Comparison of ENCODE assay signal across 17 cellular contexts in genomic region chr3:128523591-128523990, GRCh38. TPM values are rescaled to one million over a fixed set of nuclear protein-coding genes. Genes with fewer than 3 reads are reported as not detected.
DNase-seq lines count a peak whose midpoint lies in the region; ATAC-seq, FAIRE-seq and TF ChIP-seq lines count a peak whose summit lies in the region.
"Had no signal": no experiment of that assay in that cellular context is flagged by ENCODE, and none has a peak within 500 bp of the region (broad histone marks: within the 10 kb centered on the region; RNA-seq: fewer than 3 reads in every experiment).

No MANE protein-coding gene starts in this region.

- no peaks in the 10 kb centered on the region for H4K20me1 ChIP-seq in H1 (replicated peaks in 1 of 2; ENCODE audit: control insufficient read depth in 1 of 2, insufficient read depth in 2 of 2, low read length in 2 of 2)

- no peak overlapping the region for H2BK12ac ChIP-seq in H1 (ENCODE audit: low read depth, low read length)

- peak overlapping the region; percentile 83; the same call in 1 of the 2 replicates for H4K8ac ChIP-seq in H1 (ENCODE audit: extremely low read depth, insufficient read depth, low read length)

- WGBS in H1 (ENCODE audit: extremely low coverage in 1 of 2, insufficient coverage in 1 of 2, insufficient read length in 1 of 2, insufficient replicate concordance in 2 of 2, low coverage in 1 of 2, low lambda C conversion rate in 2 of 2, missing lambda C conversion rate in 1 of 2), 2 experiments: 89% methylated on average over 16 of the region's 16 CpGs; no CpG with 5 or more reads in 1 of the 2 experiments
- 81% methylated on average over 13 of the region's 16 CpGs; no CpG with 5 or more reads in 1 of the 2 donors for WGBS in upper lobe of left lung, 2 donors

- H3K9me3 ChIP-seq in H1 (ENCODE audit: insufficient read depth in 2 of 2, low read depth in 1 of 2, low read length in 1 of 2) (no peaks in the 10 kb centered on the region), upper lobe of left lung (no peaks in the 10 kb centered on the region)
- H3K9me3 ChIP-seq: BE2C had no signal

- ATAC-seq in upper lobe of left lung (ENCODE audit: low FRiP score in 2 of 2) (peak; percentile 33 to 37), HG03108 (IDR thresholded peaks at IDR 0.05; ENCODE audit: unreplicated experiment) (no peak)
- ATAC-seq: HCT116, PC-3 had no signal

- no peak overlapping the region for H2BK120ac ChIP-seq in H1 (replicated peaks; ENCODE audit: low read depth, low read length)

- no peak for TF ChIP-seq RAD21 in H1 (IDR thresholded peaks at IDR 0.05 in 1 of 2, conservative IDR thresholded peaks at IDR 0.05 in 1 of 2; ENCODE audit: low read depth in 2 of 2, low read length in 2 of 2)

- no peak overlapping the region for H2AFZ ChIP-seq in H1 (ENCODE audit: low read length)

- H3K27ac ChIP-seq in H1 (ENCODE audit: low read depth, low read length) (no peak overlapping the region), upper lobe of left lung (peak overlapping the region; percentile 67 to 84 (median 78))

- H2BK15ac ChIP-seq in H1 (ENCODE audit: low read length): no peak overlapping the region

- H3K4me1 ChIP-seq in H1 (replicated peaks in 1 of 4; ENCODE audit: control insufficient read depth in 3 of 4, insufficient read depth in 4 of 4, low read length in 3 of 4): no peaks in the 10 kb centered on the region; a peak in 1 of 7 replicates
- H3K4me1 ChIP-seq in upper lobe of left lung: peaks cover 10 to 24% (median 18%) of the 10 kb centered on the region in 4 donors

- no peak overlapping the region for H4K5ac ChIP-seq in H1 (ENCODE audit: insufficient read length, low read depth, low read length)

- no peak for TF ChIP-seq CTCF in GM13976 (IDR thresholded peaks at IDR 0.05; ENCODE audit: borderline replicate concordance, control extremely low read depth, extremely low read depth, insufficient read depth, missing control alignments)
- TF ChIP-seq CTCF in NB4 (IDR thresholded peaks at IDR 0.05; ENCODE audit: low read depth, low read length): no peak
- no peak for TF ChIP-seq CTCF in H1 (IDR thresholded peaks at IDR 0.05; ENCODE audit: control extremely low read depth in 1 of 3, insufficient read depth in 1 of 3, low read depth in 1 of 3, low read length in 3 of 3)
- no peak for TF ChIP-seq CTCF in upper lobe of left lung (IDR thresholded peaks at IDR 0.05)

- no peak overlapping the region for H3K14ac ChIP-seq in H1 (ENCODE audit: insufficient read length)

- no peak overlapping the region; the same call in 1 of the 2 replicates for H2BK5ac ChIP-seq in H1 (ENCODE audit: low read depth, low read length)

- H3K4ac ChIP-seq in H1 (replicated peaks; ENCODE audit: insufficient read length, low read depth, low read length): no peak overlapping the region

- peak; percentile 83 for TF ChIP-seq POLR2A in NB4 (IDR thresholded peaks at IDR 0.05; ENCODE audit: extremely low read depth, insufficient read length)
- TF ChIP-seq POLR2A in H1 (IDR thresholded peaks at IDR 0.05; ENCODE audit: control extremely low read depth in 1 of 2, low read depth in 2 of 2, low read length in 2 of 2): no peak
- no peak for TF ChIP-seq POLR2A in upper lobe of left lung (IDR thresholded peaks at IDR 0.05)

- CTCF ChIA-PET in H1 (lab: Charles Lee; ENCODE audit: partially characterized antibody): interaction anchor here (0.8 to 2.2 kb wide), 3 partner anchors 12 to 20 kb away, joined by 3 to 10 read pairs (median 4); no protein-coding TSS in a partner anchor

- H3K27me3 ChIP-seq in H1 (replicated peaks in 1 of 4; ENCODE audit: control insufficient read depth in 3 of 4, extremely low read depth in 1 of 4, insufficient read depth in 3 of 4, low read length in 3 of 4) (no peaks in the 10 kb centered on the region), upper lobe of left lung (no peaks in the 10 kb centered on the region)
- H3K27me3 ChIP-seq: BE2C had no signal

- H3K23ac ChIP-seq in H1 (ENCODE audit: insufficient read length): no peak overlapping the region

- H3K36me3 ChIP-seq in H1 (ENCODE audit: control insufficient read depth in 2 of 4, insufficient read depth in 4 of 4, low read length in 3 of 4) (no peaks in the 10 kb centered on the region), upper lobe of left lung (no peaks in the 10 kb centered on the region)
- H3K36me3 ChIP-seq: BE2C had no signal

- FAIRE-seq in H1 (lab: Jason Lieb, UNC): no peak
- FAIRE-seq: K562 had no signal

- TF ChIP-seq EP300 in H1 (IDR thresholded peaks at IDR 0.05; ENCODE audit: borderline replicate concordance in 1 of 2, low read depth in 2 of 2, low read length in 2 of 2): no peak
- TF ChIP-seq EP300 in upper lobe of left lung (IDR thresholded peaks at IDR 0.05): no peak

- POLR2A ChIA-PET in H1 (lab: Charles Lee; ENCODE audit: partially characterized antibody): no interaction called here

- no peak overlapping the region for H3K18ac ChIP-seq in H1 (ENCODE audit: extremely low read depth, low read length)

- in situ Hi-C loops in GM13976 (cut with MboI; ENCODE audit: low sequenced_read_pairs, unreplicated experiment): no loop called here

- H3K4me3 ChIP-seq in NB4 (ENCODE audit: low read depth, low read length) (peak overlapping the region; percentile 58), H1 (ENCODE audit: extremely low read depth in 1 of 4, insufficient read depth in 2 of 4, low read depth in 3 of 4, low read length in 4 of 4) (no peak overlapping the region), upper lobe of left lung (no peak overlapping the region)
- H3K4me3 ChIP-seq: K562 had no signal

- no peak overlapping the region for H4K91ac ChIP-seq in H1 (replicated peaks; ENCODE audit: insufficient read length, low read length)

- H3K79me2 ChIP-seq in H1 (ENCODE audit: control insufficient read depth in 1 of 2, insufficient read depth in 2 of 2, low read length in 2 of 2): no peaks in the 10 kb centered on the region

- H2BK20ac ChIP-seq in H1 (ENCODE audit: low read length): no peak overlapping the region

- no peaks in the 10 kb centered on the region for H3K23me2 ChIP-seq in H1 (ENCODE audit: low read depth, low read length)

- no peak overlapping the region for H3K4me2 ChIP-seq in H1 (ENCODE audit: insufficient read depth in 1 of 2, low read depth in 2 of 2, low read length in 2 of 2)

- no peak overlapping the region for H2AK5ac ChIP-seq in H1 (ENCODE audit: low read depth, low read length)

- H3K9ac ChIP-seq in H1 (replicated peaks in 1 of 4; ENCODE audit: extremely low read depth in 1 of 4, low read depth in 3 of 4, low read length in 3 of 4): no peak overlapping the region

- H3K79me1 ChIP-seq in H1 (ENCODE audit: low read depth, low read length): no peaks in the 10 kb centered on the region

- DNase-seq in GM13976 (ENCODE audit: low spot score): peak; percentile 23
- peak; percentile 97 for DNase-seq in NB4 (ENCODE audit: low read depth)
- DNase-seq in H1 (ENCODE audit: low read depth in 1 of 2, low spot score in 2 of 2): no peak
- DNase-seq in upper lobe of left lung: peak in 1 of 2 donors; percentile 70
- DNase-seq in NK-92 (lab: John Stamatoyannopoulos, UW; ENCODE audit: unreplicated experiment): no peak
- DNase-seq in T-helper 1 cell: no peak
- DNase-seq: BE2C, DMS 273 treated with DMSO at 0.1 percent for 48 hours, NCI-H1105 treated with DMSO at 0.1 percent for 48 hours, NCI-H1930, NCI-H510A treated with DMSO at 0.1 percent for 48 hours, PC-3 had no signal

- H3K56ac ChIP-seq in H1 (replicated peaks; ENCODE audit: insufficient read length, low read depth, low read length): no peak overlapping the region

TF ChIP-seq in H1, 55 proteins besides CTCF, POLR2A, EP300 and RAD21:
- TF ChIP-seq RNF2 (IDR thresholded peaks at IDR 0.05; ENCODE audit: borderline replicate concordance, low read depth, low read length, missing control alignments, poor library complexity, severe bottlenecking): no peak
TF ChIP-seq in H1: peak in this region for 0.

RNA-seq across cellular contexts. Expression of gene GATA2, which starts 30.6 kb away (rescaled TPM):
- 0.30 and 0.40 TPM in 2 replicates for total RNA-seq in H1 (2021; fragmentation: NEBNext Ultra II Directional; extraction: Animal tissue kit (Norgen Biotek cat#: 25700))
- polyA plus RNA-seq in H1 (2011; rRNA removed): 0.03 and 0.22 TPM in 2 replicates
- polyA plus RNA-seq in H1 (2011; cell fraction: cytosol; rRNA removed): 0.17 TPM
- polyA plus RNA-seq in H1 (2011; cell fraction: nucleus; rRNA removed): 0.23 TPM
- 0.12 to 0.23 TPM in 2 of 4 replicates, not detected in the others for polyA plus RNA-seq in H1 (2012, experiment 1 of 2)
- 0.17 TPM for polyA plus RNA-seq in H1 (2012, experiment 2 of 2)
- 0.08 TPM for polyA plus RNA-seq in H1 (2013, experiment 1 of 2)
- polyA plus RNA-seq in H1 (2013, experiment 2 of 2): 0.17 TPM
- polyA minus RNA-seq in H1 (2011; rRNA and poly(A)+ RNA removed): 0.09 and 0.12 TPM in 2 replicates
- polyA minus RNA-seq in H1 (2011; cell fraction: cytosol; rRNA and poly(A)+ RNA removed): 2.0 TPM
- polyA minus RNA-seq in H1 (2011; cell fraction: nucleus; rRNA and poly(A)+ RNA removed): 0.40 TPM
- total RNA-seq in upper lobe of left lung: 10 to 100 TPM; 17.8 to 97.0 (median 63.0) TPM

RNA-seq across cellular contexts. Expression of gene DNAJB8, which starts 56.9 kb away (rescaled TPM):
- total RNA-seq in H1 (2021; fragmentation: NEBNext Ultra II Directional; extraction: Animal tissue kit (Norgen Biotek cat#: 25700)): not detected in 2 replicates
- polyA plus RNA-seq in H1 (2011; rRNA removed): not detected in 2 replicates
- not detected for polyA plus RNA-seq in H1 (2011; cell fraction: cytosol; rRNA removed)
- polyA plus RNA-seq in H1 (2011; cell fraction: nucleus; rRNA removed): not detected
- polyA plus RNA-seq in H1 (2012, experiment 1 of 2): not detected in 4 replicates
- polyA plus RNA-seq in H1 (2012, experiment 2 of 2): not detected
- polyA plus RNA-seq in H1 (2013, experiment 1 of 2): not detected
- polyA plus RNA-seq in H1 (2013, experiment 2 of 2): not detected
- not detected in 2 replicates for polyA minus RNA-seq in H1 (2011; rRNA and poly(A)+ RNA removed)
- not detected for polyA minus RNA-seq in H1 (2011; cell fraction: cytosol; rRNA and poly(A)+ RNA removed)
- not detected for polyA minus RNA-seq in H1 (2011; cell fraction: nucleus; rRNA and poly(A)+ RNA removed)
- not detected for total RNA-seq in upper lobe of left lung
- total RNA-seq: Daoy, K562, PC-3, SK-MEL-5 had no signal
- polyA plus RNA-seq: K562 had no signal

Comparison
In these comparisons a context has a peak if more than half of its experiments do, and no peak if none do; other contexts are left out.
1. DNase-seq: peak in GM13976 (single experiment) and NB4 (single experiment); none in H1 (0 of 2), NK-92 (single experiment) and T-helper 1 cell (0 of 5).
2. RNA of gene GATA2, which starts 30.6 kb away (total RNA-seq): 17.8 to 97.0 TPM in upper lobe of left lung; 0.30 to 0.40 TPM in H1; every median in the first group is over 10 times any median in the second.